Comparison of ENCODE assay signal across 8 cellular contexts in the genomic region with DNA sequence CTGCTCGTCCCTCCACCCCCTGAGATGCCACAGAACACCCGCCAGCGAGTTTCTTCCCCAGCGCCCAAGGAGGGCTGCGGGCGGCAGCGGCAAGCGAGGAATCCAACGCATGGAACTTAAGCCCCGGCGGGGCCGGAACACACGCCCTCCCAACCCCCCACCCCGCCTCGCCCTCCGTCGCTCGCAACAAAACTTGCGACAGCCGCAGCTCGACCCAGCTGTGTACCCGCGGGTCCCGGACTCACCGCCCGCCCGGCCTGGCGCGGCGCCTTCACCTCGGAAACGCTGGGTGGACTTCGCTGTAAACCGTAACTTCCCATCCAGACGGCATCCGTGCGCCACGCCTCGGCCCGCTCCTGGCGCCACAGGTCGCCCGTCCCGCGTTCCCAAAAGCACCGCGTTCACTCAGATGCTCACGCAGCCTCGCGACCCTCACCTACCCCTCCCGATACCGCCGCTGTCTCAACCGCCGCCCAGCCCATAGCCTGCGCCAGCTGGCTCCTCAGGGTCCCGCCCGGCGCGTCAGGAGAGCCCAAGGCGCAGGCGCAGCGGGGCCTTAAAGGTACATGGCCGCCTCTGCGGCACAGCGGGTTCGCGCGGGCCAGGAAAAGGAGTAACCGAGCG. TPM values are rescaled to one million over a fixed set of nuclear protein-coding genes. Genes with fewer than 3 reads are reported as not detected.
A peak's percentile ranks its signal among the peaks of the same experiment; 100 is the strongest.
DNase-seq lines count a peak whose midpoint lies in the region; ATAC-seq, FAIRE-seq and TF ChIP-seq lines count a peak whose summit lies in the region.
"Not testable (repeated sequence)": the region's sequence is repeated elsewhere in the genome, so short reads cannot be mapped to it uniquely, and the experiment has no call there.

Gene NBPF15, minus strand, starts transcription at position 534 of the 624 bp plus-strand sequence. CDS start 21,666 bp downstream, outside the sequence.

- H3K27me3 ChIP-seq in DOHH2 (ENCODE audit: control insufficient read depth, low read length); foreskin keratinocyte; neural cell (ENCODE audit: insufficient read depth, low read depth, low read length): not testable (repeated sequence)

- not testable (repeated sequence) for H3K4me1 ChIP-seq in DOHH2 (ENCODE audit: control insufficient read depth, low read length); foreskin keratinocyte

- FAIRE-seq in H54 (lab: Jason Lieb, UNC), result not testable (repeated sequence)

- H3K36me3 ChIP-seq in DOHH2 (ENCODE audit: control insufficient read depth, low read length); neural cell (ENCODE audit: insufficient read depth, low read length): not testable (repeated sequence)

- H3K27ac ChIP-seq in DOHH2 (ENCODE audit: low read depth, low read length), result 0 out of 2 replicates have a peak within 1 kb of the TSS, but pooled peaks have one; percentile 28
- not testable (repeated sequence) for H3K27ac ChIP-seq in foreskin keratinocyte; neural cell (ENCODE audit: low read length)

- H3K9me3 Mint-ChIP-seq in activated naive CD4-positive, alpha-beta T cell treated with anti-CD3 and anti-CD28 coated beads, Interleukin-2, amount 50 U/mL, for 24 hours; stimulated activated effector memory CD8-positive, alpha-beta T cell treated with anti-CD3 and anti-CD28 coated beads, Interleukin-12 subunit alpha, Interleukin-12 subunit beta, amount 100 ng/mL, for 72 hours: not testable (repeated sequence)

- peak within 1 kb of the TSS; percentile 74 for H3K4me3 ChIP-seq in DOHH2 (ENCODE audit: low read length)
- H3K4me3 ChIP-seq in LNCaP clone FGC (ENCODE audit: low read depth, low read length), result peak within 1 kb of the TSS; percentile 60
- peak within 1 kb of the TSS; percentile 62 for H3K4me3 ChIP-seq in neural cell (ENCODE audit: low read length)

- peak within 1 kb of the TSS; percentile 62 for H3K4me2 ChIP-seq in DOHH2 (ENCODE audit: low read length)
- not testable (repeated sequence) for H3K4me2 ChIP-seq in neural cell (ENCODE audit: low read length)

- not testable (repeated sequence) for H4K20me1 ChIP-seq in DOHH2 (ENCODE audit: control insufficient read depth, insufficient read depth, low read depth, low read length); neural cell (ENCODE audit: insufficient read depth)

- H3K9me2 ChIP-seq in DOHH2 (replicated peaks; ENCODE audit: control insufficient read depth, low read length); neural cell (ENCODE audit: insufficient read depth, low read length): not testable (repeated sequence)

- H3K27me3 Mint-ChIP-seq in activated naive CD4-positive, alpha-beta T cell treated with anti-CD3 and anti-CD28 coated beads, Interleukin-2, amount 50 U/mL, for 24 hours, result not testable (repeated sequence)

- not testable (repeated sequence) for TF ChIP-seq RAD21 in neural cell (conservative IDR thresholded peaks at IDR 0.05)

- peak; percentile 95 for ATAC-seq in foreskin keratinocyte
- ATAC-seq in stimulated activated effector memory CD8-positive, alpha-beta T cell treated with anti-CD3 and anti-CD28 coated beads, Interleukin-12 subunit alpha, Interleukin-12 subunit beta, amount 100 ng/mL, for 72 hours, result peak; percentile 98

- peak within 1 kb of the TSS; percentile 98 for H3K4me3 Mint-ChIP-seq in activated naive CD4-positive, alpha-beta T cell treated with anti-CD3 and anti-CD28 coated beads, Interleukin-2, amount 50 U/mL, for 24 hours
- peak within 1 kb of the TSS; percentile 84 for H3K4me3 Mint-ChIP-seq in stimulated activated effector memory CD8-positive, alpha-beta T cell treated with anti-CD3 and anti-CD28 coated beads, Interleukin-12 subunit alpha, Interleukin-12 subunit beta, amount 100 ng/mL, for 72 hours

- TF ChIP-seq EP300 in neural cell (conservative IDR thresholded peaks at IDR 0.05; ENCODE audit: poor library complexity, severe bottlenecking), result not testable (repeated sequence)

- not testable (repeated sequence) for H3K36me3 Mint-ChIP-seq in activated naive CD4-positive, alpha-beta T cell treated with anti-CD3 and anti-CD28 coated beads, Interleukin-2, amount 50 U/mL, for 24 hours; stimulated activated effector memory CD8-positive, alpha-beta T cell treated with anti-CD3 and anti-CD28 coated beads, Interleukin-12 subunit alpha, Interleukin-12 subunit beta, amount 100 ng/mL, for 72 hours

- H3F3A ChIP-seq in DOHH2 (ENCODE audit: control insufficient read depth, insufficient read depth); neural cell (ENCODE audit: insufficient read depth, low read length, poor library complexity, severe bottlenecking): not testable (repeated sequence)

- not testable (repeated sequence) for DNase-seq in H54 (ENCODE audit: insufficient read length, low spot score); LNCaP clone FGC (ENCODE audit: low read depth)
- DNase-seq in SW 1271 (lab: John Stamatoyannopoulos, UW), result peak; percentile 0 to 15
- DNase-seq in foreskin keratinocyte, result peak; percentile 6 to 36
- peak; percentile 50 to 85 for DNase-seq in stimulated activated effector memory CD8-positive, alpha-beta T cell treated with anti-CD3 and anti-CD28 coated beads, Interleukin-12 subunit alpha, Interleukin-12 subunit beta, amount 100 ng/mL, for 72 hours (ENCODE audit: low spot score in 2 of 2)

- not testable (repeated sequence) for H3K9me3 ChIP-seq in DOHH2 (ENCODE audit: control insufficient read depth, insufficient read depth, low read length); neural cell (ENCODE audit: low read length)

- not testable (repeated sequence) for H3K4me1 Mint-ChIP-seq in activated naive CD4-positive, alpha-beta T cell treated with anti-CD3 and anti-CD28 coated beads, Interleukin-2, amount 50 U/mL, for 24 hours; stimulated activated effector memory CD8-positive, alpha-beta T cell treated with anti-CD3 and anti-CD28 coated beads, Interleukin-12 subunit alpha, Interleukin-12 subunit beta, amount 100 ng/mL, for 72 hours

- peak within 1 kb of the TSS; percentile 39 for H3K9ac ChIP-seq in neural cell (ENCODE audit: low read length)

- peak; percentile 72 for TF ChIP-seq POLR2A in H54 (IDR thresholded peaks at IDR 0.05; ENCODE audit: low read depth, low read length)

- TF ChIP-seq CTCF in DOHH2 (IDR thresholded peaks at IDR 0.05; ENCODE audit: low read depth, low read length, poor library complexity, severe bottlenecking); LNCaP clone FGC (IDR thresholded peaks at IDR 0.05; ENCODE audit: control insufficient read depth, extremely low read depth, insufficient read depth); foreskin keratinocyte (conservative IDR thresholded peaks at IDR 0.05); neural cell (IDR thresholded peaks at IDR 0.05; ENCODE audit: poor library complexity, severe bottlenecking): not testable (repeated sequence)

- peak within 1 kb of the TSS; percentile 76 for H3K27ac Mint-ChIP-seq in activated naive CD4-positive, alpha-beta T cell treated with anti-CD3 and anti-CD28 coated beads, Interleukin-2, amount 50 U/mL, for 24 hours
- H3K27ac Mint-ChIP-seq in stimulated activated effector memory CD8-positive, alpha-beta T cell treated with anti-CD3 and anti-CD28 coated beads, Interleukin-12 subunit alpha, Interleukin-12 subunit beta, amount 100 ng/mL, for 72 hours, result peak within 1 kb of the TSS; percentile 56

- not testable (repeated sequence) for H3K79me2 ChIP-seq in DOHH2 (ENCODE audit: control insufficient read depth, low read length); neural cell (replicated peaks; ENCODE audit: insufficient read depth, low read length)

- H2AFZ ChIP-seq in neural cell (ENCODE audit: low read depth, low read length), result not testable (repeated sequence)

TF ChIP-seq in neural cell, 6 proteins besides CTCF, POLR2A, EP300 and RAD21:
- TF ChIP-seq SMC3 (conservative IDR thresholded peaks at IDR 0.05; ENCODE audit: poor library complexity) (peak; percentile 46), MXI1 (conservative IDR thresholded peaks at IDR 0.05; ENCODE audit: poor library complexity, severe bottlenecking) (peak; percentile 77), POLR2AphosphoS5 (IDR thresholded peaks at IDR 0.05) (peak; percentile 45)

RNA-seq across cellular contexts. Expression of gene NBPF15, which starts in this region (rescaled TPM):
- total RNA-seq in foreskin keratinocyte, result 29.0 and 35.8 TPM in 2 replicates
- polyA plus RNA-seq in foreskin keratinocyte, result 10.3 and 10.7 TPM in 2 replicates
- 92.6 and 99.0 TPM in 2 replicates for polyA plus RNA-seq in neural cell
- polyA minus RNA-seq in neural cell, result 59.5 and 91.8 TPM in 2 replicates
